2 cellular contexts compared by ENCODE assay signal in genomic region chr5:9121597-9121996, GRCh38.
TF ChIP-seq lines count a peak whose summit lies in the region.

No MANE protein-coding gene starts in this region.

TF ChIP-seq in HepG2, 621 proteins besides CTCF, POLR2A, EP300 and RAD21 (continued from another document):
- no peak for TF ChIP-seq TIGD3 (CRISPR knock-in tag; IDR thresholded peaks at IDR 0.05; ENCODE audit: borderline replicate concordance)
- TF ChIP-seq TBL1XR1 (IDR thresholded peaks at IDR 0.05; ENCODE audit: borderline replicate concordance, low read length, partially characterized antibody): no peak
- TF ChIP-seq ZNF597 (CRISPR knock-in tag; IDR thresholded peaks at IDR 0.05): no peak
- TF ChIP-seq MEIS1 (CRISPR knock-in tag; IDR thresholded peaks at IDR 0.05; ENCODE audit: borderline replicate concordance): no peak
- no peak for TF ChIP-seq SP2 (CRISPR knock-in tag; IDR thresholded peaks at IDR 0.05)
- TF ChIP-seq GLMP (CRISPR knock-in tag; IDR thresholded peaks at IDR 0.05; ENCODE audit: borderline replicate concordance): no peak
- no peak for TF ChIP-seq NFYC (CRISPR knock-in tag; IDR thresholded peaks at IDR 0.05)
- no peak for TF ChIP-seq REPIN1 (CRISPR knock-in tag; IDR thresholded peaks at IDR 0.05; ENCODE audit: borderline replicate concordance, low read depth)
- TF ChIP-seq POGK (CRISPR knock-in tag; conservative IDR thresholded peaks at IDR 0.05): no peak
- TF ChIP-seq GPN1 (CRISPR knock-in tag; IDR thresholded peaks at IDR 0.05; ENCODE audit: borderline replicate concordance): no peak

TF ChIP-seq in HEK293T, 16 proteins besides CTCF, POLR2A, EP300 and RAD21 (continued from another document):
- TF ChIP-seq FOXK2 (IDR thresholded peaks at IDR 0.05) (no peak), SP1 (IDR thresholded peaks at IDR 0.05) (no peak), TARDBP (IDR thresholded peaks at IDR 0.05) (no peak), ZNF384 (IDR thresholded peaks at IDR 0.05) (no peak)
